ENCODE assay signal across 1 cellular context in the genomic region with DNA sequence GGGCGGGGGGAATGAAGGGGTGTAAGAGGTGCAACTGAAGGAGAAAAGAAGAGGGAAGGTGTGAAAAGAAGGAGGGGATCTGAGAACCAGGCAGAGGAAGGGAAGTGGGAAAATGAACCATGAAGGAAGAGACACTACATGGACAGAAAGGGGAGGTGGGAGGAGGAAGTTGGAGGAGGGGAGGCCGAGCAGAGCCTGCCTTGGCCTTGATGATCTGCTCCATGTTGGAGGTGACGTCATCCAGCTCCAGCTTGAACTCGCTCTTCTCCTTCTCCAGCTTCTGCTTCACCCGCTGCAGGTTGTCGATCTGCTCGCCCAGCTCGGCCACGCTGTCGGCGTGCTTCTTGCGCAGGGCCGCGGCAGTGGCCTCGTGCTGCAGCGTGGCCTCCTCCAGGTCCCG.
A peak's percentile ranks its signal among the peaks of the same experiment; 100 is the strongest.
TF ChIP-seq lines count a peak whose summit lies in the region.
"Not testable (repeated sequence)": the region's sequence is repeated elsewhere in the genome, so short reads cannot be mapped to it uniquely, and the experiment has no call there.

No MANE protein-coding gene starts in this region.

TF ChIP-seq in HepG2, 621 proteins besides CTCF, POLR2A, EP300 and RAD21:
- TF ChIP-seq CREB1 (IDR thresholded peaks at IDR 0.05): peak; percentile 95
- TF ChIP-seq CREB1, ATF7 (CRISPR knock-in tag; IDR thresholded peaks at IDR 0.05): not testable (repeated sequence)
- peak; percentile 100 for TF ChIP-seq ATF7 (IDR thresholded peaks at IDR 0.05)
